ENCODE assay signal across 12 cellular contexts in genomic region chr22:50527921-50528681, GRCh38. TPM values are rescaled to one million over a fixed set of nuclear protein-coding genes. Genes with fewer than 3 reads are reported as not detected.
DNase-seq lines count a peak whose midpoint lies in the region; ATAC-seq and TF ChIP-seq lines count a peak whose summit lies in the region.
"Had no signal": no experiment of that assay in that cellular context is flagged by ENCODE, and none has a peak within 500 bp of the region (broad histone marks: within the 10 kb centered on the region; RNA-seq: fewer than 3 reads in every experiment).

No MANE protein-coding gene starts in this region.

- TF ChIP-seq CTCF in lower lobe of right lung (IDR thresholded peaks at IDR 0.05): no peak
- TF ChIP-seq CTCF in upper lobe of left lung (IDR thresholded peaks at IDR 0.05): no peak
- no peak for TF ChIP-seq CTCF in tibial nerve (IDR thresholded peaks at IDR 0.05)

- TF ChIP-seq POLR2A in upper lobe of left lung (IDR thresholded peaks at IDR 0.05): no peak
- no peak for TF ChIP-seq POLR2A in tibial nerve (IDR thresholded peaks at IDR 0.05)

- 91 to 95% methylated on average over 17 to 18 of the region's 18 CpGs for WGBS in upper lobe of left lung, 2 donors
- 89 to 92% methylated on average over 18 of the region's 18 CpGs for WGBS in tibial nerve, 2 donors

- H3K9me3 ChIP-seq in lower lobe of right lung: no peaks in the 10 kb centered on the region
- H3K9me3 ChIP-seq in upper lobe of left lung: no peaks in the 10 kb centered on the region
- H3K9me3 ChIP-seq in tibial nerve: no peaks in the 10 kb centered on the region
- H3K9me3 ChIP-seq: SJCRH30 had no signal

- H3K27me3 ChIP-seq in lower lobe of right lung (ENCODE audit: low read depth) (no peaks in the 10 kb centered on the region), upper lobe of left lung (no peaks in the 10 kb centered on the region), tibial nerve (peaks cover 3 to 36% of the 10 kb centered on the region in 2 donors)

- H3K4me3 ChIP-seq in lower lobe of right lung (peak overlapping the region; percentile 79), upper lobe of left lung (peak overlapping the region in 3 of 4 donors; percentile 74 to 93 (median 80)), tibial nerve (peak overlapping the region in 1 of 4 donors; percentile 53)
- H3K4me3 ChIP-seq: SJCRH30 had no signal

- peak overlapping the region; percentile 93 for H3K27ac ChIP-seq in lower lobe of right lung
- peak overlapping the region; percentile 97 to 100 (median 98) for H3K27ac ChIP-seq in upper lobe of left lung
- H3K27ac ChIP-seq in tibial nerve: peak overlapping the region in 1 of 4 donors; percentile 95
- H3K27ac ChIP-seq: SJCRH30 had no signal

- no peak for ATAC-seq in Right ventricle myocardium inferior
- ATAC-seq in lower lobe of right lung: no peak
- no peak for ATAC-seq in upper lobe of left lung (ENCODE audit: low FRiP score in 2 of 2)
- no peak for ATAC-seq in HG03432 (IDR thresholded peaks at IDR 0.05; ENCODE audit: unreplicated experiment)

- intact Hi-C loops in Right ventricle myocardium inferior (cut with DNase I): loop anchor here (5.0 kb wide), 1 partner anchor 94 kb away; no protein-coding TSS in a partner anchor
- intact Hi-C loops in cardiac septum (cut with DNase I): loop anchor here (5.0 kb wide), 2 partner anchors 34 to 54 kb away; partner anchors contain the start of genes CHKB and SYCE3
- intact Hi-C loops in activated T-helper 1 cell treated with anti-CD3 and anti-CD28 coated beads, Interleukin-12 subunit alpha, Interleukin-12 subunit beta, Interleukin-2, Interleukin-4 antibody, amounts not matched to agents 30 ng/mL and 10 ng/mL and 1 ng/mL, durations not matched to agents 14 hours and 24 hours and 36 hours (cut with micrococcal nuclease): no loop called here
- intact Hi-C loops in lower lobe of right lung (cut with DNase I): no loop called here

- no peak for TF ChIP-seq EP300 in upper lobe of left lung (IDR thresholded peaks at IDR 0.05)
- TF ChIP-seq EP300 in tibial nerve (IDR thresholded peaks at IDR 0.05): no peak

- DNase-seq in Right ventricle myocardium inferior (ENCODE audit: missing footprints): peak; percentile 65
- DNase-seq in cardiac septum (ENCODE audit: low spot score): no peak
- no peak for DNase-seq in activated T-helper 1 cell treated with anti-CD3 and anti-CD28 coated beads, Interleukin-12 subunit alpha, Interleukin-12 subunit beta, Interleukin-2, Interleukin-4 antibody, amounts not matched to agents 30 ng/mL and 10 ng/mL and 1 ng/mL, durations not matched to agents 14 hours and 24 hours and 36 hours (ENCODE audit: low spot score)
- peak; percentile 46 for DNase-seq in lower lobe of right lung
- DNase-seq in upper lobe of left lung: no peak
- no peak for DNase-seq in tibial nerve (ENCODE audit: low spot score in 2 of 2)
- DNase-seq in SIG-M5 treated with dmso at 0.1 percent for 504 hours (lab: John Stamatoyannopoulos, UW; ENCODE audit: unreplicated experiment): no peak
- DNase-seq: NCI-H187, SJCRH30 had no signal

- H3K4me1 Mint-ChIP-seq in activated T-helper 1 cell treated with anti-CD3 and anti-CD28 coated beads, Interleukin-12 subunit alpha, Interleukin-12 subunit beta, Interleukin-2, Interleukin-4 antibody, amounts not matched to agents 30 ng/mL and 10 ng/mL and 1 ng/mL, durations not matched to agents 14 hours and 24 hours and 36 hours (ENCODE audit: low read depth): peaks cover 40% of the 10 kb centered on the region

- no peaks in the 10 kb centered on the region for H3K27me3 Mint-ChIP-seq in activated T-helper 1 cell treated with anti-CD3 and anti-CD28 coated beads, Interleukin-12 subunit alpha, Interleukin-12 subunit beta, Interleukin-2, Interleukin-4 antibody, amounts not matched to agents 30 ng/mL and 10 ng/mL and 1 ng/mL, durations not matched to agents 14 hours and 24 hours and 36 hours (ENCODE audit: insufficient read depth)

- H3K36me3 ChIP-seq in lower lobe of right lung (peaks cover 12% of the 10 kb centered on the region), upper lobe of left lung (peaks cover 5 to 13% (median 11%) of the 10 kb centered on the region in 4 donors), tibial nerve (peaks cover 0 to 11% (median 7%) of the 10 kb centered on the region in 3 donors)

- peak overlapping the region; percentile 83 for H3K4me3 Mint-ChIP-seq in activated T-helper 1 cell treated with anti-CD3 and anti-CD28 coated beads, Interleukin-12 subunit alpha, Interleukin-12 subunit beta, Interleukin-2, Interleukin-4 antibody, amounts not matched to agents 30 ng/mL and 10 ng/mL and 1 ng/mL, durations not matched to agents 14 hours and 24 hours and 36 hours

- peaks cover 53% of the 10 kb centered on the region for H3K4me1 ChIP-seq in lower lobe of right lung
- H3K4me1 ChIP-seq in upper lobe of left lung: peaks cover 46 to 88% (median 55%) of the 10 kb centered on the region in 4 donors
- H3K4me1 ChIP-seq in tibial nerve: peaks cover 0 to 85% (median 43%) of the 10 kb centered on the region in 4 donors

- peaks cover 9% of the 10 kb centered on the region for H3K36me3 Mint-ChIP-seq in activated T-helper 1 cell treated with anti-CD3 and anti-CD28 coated beads, Interleukin-12 subunit alpha, Interleukin-12 subunit beta, Interleukin-2, Interleukin-4 antibody, amounts not matched to agents 30 ng/mL and 10 ng/mL and 1 ng/mL, durations not matched to agents 14 hours and 24 hours and 36 hours (ENCODE audit: low read depth)

- no peaks in the 10 kb centered on the region for H3K9me3 Mint-ChIP-seq in activated T-helper 1 cell treated with anti-CD3 and anti-CD28 coated beads, Interleukin-12 subunit alpha, Interleukin-12 subunit beta, Interleukin-2, Interleukin-4 antibody, amounts not matched to agents 30 ng/mL and 10 ng/mL and 1 ng/mL, durations not matched to agents 14 hours and 24 hours and 36 hours

- peak overlapping the region; percentile 86 for H3K27ac Mint-ChIP-seq in activated T-helper 1 cell treated with anti-CD3 and anti-CD28 coated beads, Interleukin-12 subunit alpha, Interleukin-12 subunit beta, Interleukin-2, Interleukin-4 antibody, amounts not matched to agents 30 ng/mL and 10 ng/mL and 1 ng/mL, durations not matched to agents 14 hours and 24 hours and 36 hours

RNA-seq across cellular contexts. Expression of gene TYMP, which starts 1.7 kb away (rescaled TPM):
- total RNA-seq in Right ventricle myocardium inferior (15.5 TPM), cardiac septum (18.3 TPM), lower lobe of right lung (151 TPM), upper lobe of left lung (100 to 1,000 TPM; 162 to 346 (median 248) TPM), tibial nerve (100 to 1,000 TPM in 1 of 4 donors, 10 to 100 TPM in 3; 33.1 to 239 (median 60.3) TPM)
- 57.2 and 59.9 TPM in 2 replicates for total RNA-seq in activated T-helper 1 cell treated with anti-CD3 and anti-CD28 coated beads, Interleukin-12 subunit alpha, Interleukin-12 subunit beta, Interleukin-2, Interleukin-4 antibody, amounts not matched to agents 30 ng/mL and 10 ng/mL and 1 ng/mL, durations not matched to agents 14 hours and 24 hours and 36 hours

RNA-seq across cellular contexts. Expression of gene SCO2, which starts 2.7 kb away (rescaled TPM):
- total RNA-seq in Right ventricle myocardium inferior: not detected
- 2.4 TPM for total RNA-seq in cardiac septum
- total RNA-seq in activated T-helper 1 cell treated with anti-CD3 and anti-CD28 coated beads, Interleukin-12 subunit alpha, Interleukin-12 subunit beta, Interleukin-2, Interleukin-4 antibody, amounts not matched to agents 30 ng/mL and 10 ng/mL and 1 ng/mL, durations not matched to agents 14 hours and 24 hours and 36 hours: 8.7 and 14.8 TPM in 2 replicates
- 4.9 TPM for total RNA-seq in lower lobe of right lung
- total RNA-seq in upper lobe of left lung: 10 to 100 TPM in 2 of 6 donors, 1 to 10 TPM in 3, not detected in 1; 1.7 to 14.0 (median 9.2) TPM
- 1 to 10 TPM in 3 of 4 donors, not detected in 1; 2.5 to 3.9 (median 3.3) TPM for total RNA-seq in tibial nerve
- total RNA-seq: H1 had no signal

RNA-seq across cellular contexts. Expression of gene KLHDC7B, which starts 17.6 kb away (rescaled TPM):
- total RNA-seq in Right ventricle myocardium inferior (not detected), cardiac septum (0.08 TPM), lower lobe of right lung (0.77 TPM), upper lobe of left lung (1 to 10 TPM in 2 of 6 donors, under 1 TPM in 2, not detected in 2; 0.39 to 1.5 (median 0.81) TPM), tibial nerve (under 1 TPM in 1 of 4 donors, not detected in 3; 0.90 TPM)
- 5.5 TPM in 2 replicates for total RNA-seq in activated T-helper 1 cell treated with anti-CD3 and anti-CD28 coated beads, Interleukin-12 subunit alpha, Interleukin-12 subunit beta, Interleukin-2, Interleukin-4 antibody, amounts not matched to agents 30 ng/mL and 10 ng/mL and 1 ng/mL, durations not matched to agents 14 hours and 24 hours and 36 hours
- total RNA-seq: H1, subcutaneous adipose tissue had no signal

RNA-seq across cellular contexts. Expression of gene NCAPH2, which starts 20.1 kb away (rescaled TPM):
- total RNA-seq in Right ventricle myocardium inferior (26.7 TPM), cardiac septum (25.1 TPM), lower lobe of right lung (46.1 TPM), upper lobe of left lung (100 to 1,000 TPM in 1 of 6 donors, 10 to 100 TPM in 5; 55.4 to 104 (median 62.2) TPM), tibial nerve (10 to 100 TPM; 43.9 to 57.3 (median 45.0) TPM)
- total RNA-seq in activated T-helper 1 cell treated with anti-CD3 and anti-CD28 coated beads, Interleukin-12 subunit alpha, Interleukin-12 subunit beta, Interleukin-2, Interleukin-4 antibody, amounts not matched to agents 30 ng/mL and 10 ng/mL and 1 ng/mL, durations not matched to agents 14 hours and 24 hours and 36 hours: 133 and 134 TPM in 2 replicates

RNA-seq across cellular contexts. Expression of gene LMF2, which starts 20.6 kb away (rescaled TPM):
- total RNA-seq in Right ventricle myocardium inferior (24.9 TPM), cardiac septum (28.7 TPM), lower lobe of right lung (58.8 TPM), upper lobe of left lung (10 to 100 TPM; 36.0 to 87.4 (median 77.4) TPM), tibial nerve (10 to 100 TPM; 53.7 to 85.2 (median 58.1) TPM)
- total RNA-seq in activated T-helper 1 cell treated with anti-CD3 and anti-CD28 coated beads, Interleukin-12 subunit alpha, Interleukin-12 subunit beta, Interleukin-2, Interleukin-4 antibody, amounts not matched to agents 30 ng/mL and 10 ng/mL and 1 ng/mL, durations not matched to agents 14 hours and 24 hours and 36 hours: 79.5 and 81.2 TPM in 2 replicates

Comparison
In these comparisons a context has a peak if more than half of its experiments do, and no peak if none do; other contexts are left out.
1. DNase-seq: peak in Right ventricle myocardium inferior (single experiment) and lower lobe of right lung (single experiment); none in cardiac septum (single experiment), activated T-helper 1 cell treated with anti-CD3 and anti-CD28 coated beads, Interleukin-12 subunit alpha, Interleukin-12 subunit beta, Interleukin-2, Interleukin-4 antibody, amounts not matched to agents 30 ng/mL and 10 ng/mL and 1 ng/mL, durations not matched to agents 14 hours and 24 hours and 36 hours (single experiment), upper lobe of left lung (0 of 2), tibial nerve (0 of 2) and SIG-M5 treated with dmso at 0.1 percent for 504 hours (single experiment).
2. intact Hi-C loops: an anchor here in Right ventricle myocardium inferior (5.0 kb wide) and cardiac septum (5.0 kb wide); none called in activated T-helper 1 cell treated with anti-CD3 and anti-CD28 coated beads, Interleukin-12 subunit alpha, Interleukin-12 subunit beta, Interleukin-2, Interleukin-4 antibody, amounts not matched to agents 30 ng/mL and 10 ng/mL and 1 ng/mL, durations not matched to agents 14 hours and 24 hours and 36 hours and lower lobe of right lung.